In genomic region chr1:18639335-18640055, GRCh38 we compare ENCODE assay signal across 18 cellular contexts. TPM values are rescaled to one million over a fixed set of nuclear protein-coding genes. Genes with fewer than 3 reads are reported as not detected.
DNase-seq lines count a peak whose midpoint lies in the region; TF ChIP-seq lines count a peak whose summit lies in the region.
"Had no signal": no experiment of that assay in that cellular context is flagged by ENCODE, and none has a peak within 500 bp of the region (broad histone marks: within the 10 kb centered on the region; RNA-seq: fewer than 3 reads in every experiment).

No MANE protein-coding gene starts in this region.

- no peaks in the 10 kb centered on the region for H3K9me3 Mint-ChIP-seq in activated naive CD4-positive, alpha-beta T cell treated with anti-CD3 and anti-CD28 coated beads, Interleukin-2, amount 10 ng/mL, durations not matched to agents 7 days and 5 days
- H3K9me3 Mint-ChIP-seq in brain (no peaks in the 10 kb centered on the region), neural crest cell (no peaks in the 10 kb centered on the region), chondrocyte (ENCODE audit: low read depth) (no peaks in the 10 kb centered on the region)

- peaks cover 15% of the 10 kb centered on the region for H3K4me1 Mint-ChIP-seq in activated naive CD4-positive, alpha-beta T cell treated with anti-CD3 and anti-CD28 coated beads, Interleukin-2, amount 10 ng/mL, durations not matched to agents 7 days and 5 days
- H3K4me1 Mint-ChIP-seq in brain (peaks cover 86% of the 10 kb centered on the region), neural crest cell (peaks cover 69% of the 10 kb centered on the region), chondrocyte (ENCODE audit: low read depth) (peaks cover 13% of the 10 kb centered on the region)

- TF ChIP-seq CTCF in brain (conservative IDR thresholded peaks at IDR 0.05) (no peak), neural crest cell (conservative IDR thresholded peaks at IDR 0.05) (no peak), chondrocyte (IDR thresholded peaks at IDR 0.05) (no peak)

- H3K27ac Mint-ChIP-seq in activated naive CD4-positive, alpha-beta T cell treated with anti-CD3 and anti-CD28 coated beads, Interleukin-2, amount 10 ng/mL, durations not matched to agents 7 days and 5 days = peak overlapping the region; percentile 22
- H3K27ac Mint-ChIP-seq in brain (peak overlapping the region in 3 of 5 experiments; percentile 20 to 91 (median 60)), neural crest cell (ENCODE audit: unreplicated experiment) (no peak overlapping the region), chondrocyte (ENCODE audit: unreplicated experiment) (no peak overlapping the region)

- in situ Hi-C loops in G401 (cut with HindIII; ENCODE audit: low sequenced_read_pairs) = no loop called here

- CTCF ChIA-PET in activated naive CD4-positive, alpha-beta T cell treated with anti-CD3 and anti-CD28 coated beads, Interleukin-2, amount 10 ng/mL, durations not matched to agents 7 days and 5 days (lab: Charles Lee) = interaction anchor here (0.6 kb wide), 1 partner anchor 70 kb away, joined by 3 read pairs; no protein-coding TSS in a partner anchor

- H3K27me3 Mint-ChIP-seq in activated naive CD4-positive, alpha-beta T cell treated with anti-CD3 and anti-CD28 coated beads, Interleukin-2, amount 10 ng/mL, durations not matched to agents 7 days and 5 days = peaks cover 100% of the 10 kb centered on the region
- H3K27me3 Mint-ChIP-seq in brain (peaks cover 100% of the 10 kb centered on the region), neural crest cell (ENCODE audit: low read depth) (peaks cover 100% of the 10 kb centered on the region), chondrocyte (ENCODE audit: low read depth) (peaks cover 85% of the 10 kb centered on the region)

- no peaks in the 10 kb centered on the region for H3K36me3 Mint-ChIP-seq in activated naive CD4-positive, alpha-beta T cell treated with anti-CD3 and anti-CD28 coated beads, Interleukin-2, amount 10 ng/mL, durations not matched to agents 7 days and 5 days
- H3K36me3 Mint-ChIP-seq in brain (no peaks in the 10 kb centered on the region), neural crest cell (ENCODE audit: low read depth) (no peaks in the 10 kb centered on the region), chondrocyte (ENCODE audit: low read depth) (no peaks in the 10 kb centered on the region)

- no peak for DNase-seq in activated naive CD4-positive, alpha-beta T cell treated with anti-CD3 and anti-CD28 coated beads, Interleukin-2, amount 10 ng/mL, durations not matched to agents 7 days and 5 days
- no peak for DNase-seq in activated naive CD4-positive, alpha-beta T cell (lab: John Stamatoyannopoulos, UW)
- DNase-seq in neural crest cell (ENCODE audit: low read depth, low spot score) = no peak
- DNase-seq in G401 (ENCODE audit: low spot score) = no peak
- DNase-seq in chondrocyte (ENCODE audit: low spot score) = no peak
- no peak for DNase-seq in SIG-M5 (lab: John Stamatoyannopoulos, UW)
- DNase-seq: C1 segment of cervical spinal cord, DMS 273 treated with DMSO at 0.1 percent for 48 hours, GF-D8, NCI-H1048, NCI-H146, NCI-H2081 treated with DMSO at 0.1 percent for 48 hours, NCI-H510A, NCI-H774, PC-3 had no signal

- H3K4me3 Mint-ChIP-seq in activated naive CD4-positive, alpha-beta T cell treated with anti-CD3 and anti-CD28 coated beads, Interleukin-2, amount 10 ng/mL, durations not matched to agents 7 days and 5 days = peak overlapping the region; percentile 4
- H3K4me3 Mint-ChIP-seq in brain = peak overlapping the region in 3 of 5 experiments; percentile 75 to 79 (median 76)
- H3K4me3 Mint-ChIP-seq in neural crest cell = peak overlapping the region; percentile 71
- H3K4me3 Mint-ChIP-seq in chondrocyte (ENCODE audit: unreplicated experiment) = no peak overlapping the region

RNA-seq across cellular contexts. Expression of gene PAX7, which starts 8.8 kb away (rescaled TPM):
- polyA plus RNA-seq in brain (ENCODE audit: insufficient read depth, low read depth, low replicate concordance) = 0.34 TPM
- total RNA-seq in neural crest cell = 10.2 and 10.9 TPM in 2 replicates
- not detected in 2 replicates for total RNA-seq in G401 (2014; rRNA removed; shearing (Covaris generic))
- total RNA-seq in chondrocyte = not detected in 3 replicates
- total RNA-seq: HepG2, MCF 10A, PC-3 had no signal
- polyA plus RNA-seq: HepG2 had no signal

Comparison
In these comparisons a context has a peak if more than half of its experiments do, and no peak if none do; other contexts are left out.
1. H3K27ac Mint-ChIP-seq: peak in activated naive CD4-positive, alpha-beta T cell treated with anti-CD3 and anti-CD28 coated beads, Interleukin-2, amount 10 ng/mL, durations not matched to agents 7 days and 5 days (single experiment) and brain (3 of 5); none in neural crest cell (single experiment) and chondrocyte (single experiment).
2. RNA of gene PAX7, which starts 8.8 kb away (total RNA-seq): 10.2 to 10.9 TPM in neural crest cell; not detected in G401 and not detected in chondrocyte; every median in the first group is over 10 times any median in the second.